Comparison of ENCODE assay signal across 8 cellular contexts in genomic region chr2:223943135-223943534, GRCh38. TPM values are rescaled to one million over a fixed set of nuclear protein-coding genes. Genes with fewer than 3 reads are reported as not detected.
DNase-seq lines count a peak whose midpoint lies in the region; ATAC-seq and TF ChIP-seq lines count a peak whose summit lies in the region.

No MANE protein-coding gene starts in this region.

- no peak overlapping the region for H3K4me2 ChIP-seq in neural cell (ENCODE audit: low read length)

- no peak overlapping the region for H2AFZ ChIP-seq in neural cell (ENCODE audit: low read depth, low read length)

- H3K9ac ChIP-seq in neural cell (ENCODE audit: low read length): no peak overlapping the region

- DNase-seq in BE2C: no peak
- no peak for DNase-seq in MG63
- DNase-seq in DMS 273 treated with DMSO at 0.1 percent for 48 hours (lab: John Stamatoyannopoulos, UW): no peak
- no peak for DNase-seq in COLO668 (lab: John Stamatoyannopoulos, UW; ENCODE audit: unreplicated experiment)

- peaks cover 19% of the 10 kb centered on the region for H3K79me2 ChIP-seq in neural cell (replicated peaks; ENCODE audit: insufficient read depth, low read length)

- H3K4me3 Mint-ChIP-seq in dendritic cell treated with granulocyte-macrophage colony-stimulating factor and Interleukin-4, amounts not matched to agents 40 ng/mL and 50 ng/mL, for 4 days: peak overlapping the region; percentile 99

- no peaks in the 10 kb centered on the region for H3K9me2 ChIP-seq in neural cell (ENCODE audit: insufficient read depth, low read length)

- H3K27me3 ChIP-seq in BE2C (no peaks in the 10 kb centered on the region), MG63 (no peaks in the 10 kb centered on the region), neural cell (ENCODE audit: insufficient read depth, low read depth, low read length) (no peaks in the 10 kb centered on the region)

- TF ChIP-seq EP300 in neural cell (conservative IDR thresholded peaks at IDR 0.05; ENCODE audit: poor library complexity, severe bottlenecking): no peak

- H3K9me3 ChIP-seq in BE2C: no peaks in the 10 kb centered on the region
- H3K9me3 ChIP-seq in MG63: no peaks in the 10 kb centered on the region; the same call in 1 of the 2 replicates
- no peaks in the 10 kb centered on the region for H3K9me3 ChIP-seq in neural cell (ENCODE audit: low read length)

- peaks cover 50% of the 10 kb centered on the region for H3K36me3 Mint-ChIP-seq in dendritic cell treated with granulocyte-macrophage colony-stimulating factor and Interleukin-4, amounts not matched to agents 40 ng/mL and 50 ng/mL, for 4 days (ENCODE audit: low read depth)

- TF ChIP-seq CTCF in BE2C (IDR thresholded peaks at IDR 0.05; ENCODE audit: low read depth, low read length) (no peak), neural cell (IDR thresholded peaks at IDR 0.05; ENCODE audit: poor library complexity, severe bottlenecking) (no peak)

- no peaks in the 10 kb centered on the region for H4K20me1 ChIP-seq in neural cell (ENCODE audit: insufficient read depth)

- no peak for ATAC-seq in GM19397 (IDR thresholded peaks at IDR 0.05; ENCODE audit: unreplicated experiment)
- no peak for ATAC-seq in GM19023 (IDR thresholded peaks at IDR 0.05; ENCODE audit: unreplicated experiment)

- H3K27ac ChIP-seq in neural cell (ENCODE audit: low read length): no peak overlapping the region

- H3K27ac Mint-ChIP-seq in dendritic cell treated with granulocyte-macrophage colony-stimulating factor and Interleukin-4, amounts not matched to agents 40 ng/mL and 50 ng/mL, for 4 days: peak overlapping the region; percentile 99

- peak overlapping the region; percentile 93 for H3K4me3 ChIP-seq in BE2C (ENCODE audit: low read depth, low read length)
- peak overlapping the region; percentile 84 for H3K4me3 ChIP-seq in MG63
- peak overlapping the region; percentile 96 for H3K4me3 ChIP-seq in neural cell (ENCODE audit: low read length)

- no peaks in the 10 kb centered on the region for H3K27me3 Mint-ChIP-seq in dendritic cell treated with granulocyte-macrophage colony-stimulating factor and Interleukin-4, amounts not matched to agents 40 ng/mL and 50 ng/mL, for 4 days

- TF ChIP-seq RAD21 in neural cell (conservative IDR thresholded peaks at IDR 0.05): no peak

- H3F3A ChIP-seq in neural cell (ENCODE audit: insufficient read depth, low read length, poor library complexity, severe bottlenecking): no peaks in the 10 kb centered on the region

- H3K9me3 Mint-ChIP-seq in dendritic cell treated with granulocyte-macrophage colony-stimulating factor and Interleukin-4, amounts not matched to agents 40 ng/mL and 50 ng/mL, for 4 days: peaks cover 10% of the 10 kb centered on the region

- peaks cover 7% of the 10 kb centered on the region; the same call in 1 of the 2 replicates for H3K4me1 ChIP-seq in BE2C

- H3K4me1 Mint-ChIP-seq in dendritic cell treated with granulocyte-macrophage colony-stimulating factor and Interleukin-4, amounts not matched to agents 40 ng/mL and 50 ng/mL, for 4 days (ENCODE audit: low read depth): peaks cover 19% of the 10 kb centered on the region

- H3K36me3 ChIP-seq in BE2C: no peaks in the 10 kb centered on the region; the same call in none of the 2 replicates
- no peaks in the 10 kb centered on the region for H3K36me3 ChIP-seq in MG63
- H3K36me3 ChIP-seq in neural cell (ENCODE audit: insufficient read depth, low read length): no peaks in the 10 kb centered on the region

- intact Hi-C loops in dendritic cell treated with granulocyte-macrophage colony-stimulating factor and Interleukin-4, amounts not matched to agents 40 ng/mL and 50 ng/mL, for 4 days (cut with micrococcal nuclease): no loop called here

TF ChIP-seq in neural cell, 6 proteins besides CTCF, POLR2A, EP300 and RAD21:
- TF ChIP-seq SMC3 (conservative IDR thresholded peaks at IDR 0.05; ENCODE audit: poor library complexity): no peak
- no peak for TF ChIP-seq EZH2 (IDR thresholded peaks at IDR 0.05; ENCODE audit: borderline replicate concordance, insufficient read depth, low read length, poor library complexity, severe bottlenecking)
- no peak for TF ChIP-seq POLR2AphosphoS5 (IDR thresholded peaks at IDR 0.05)
- TF ChIP-seq MXI1 (conservative IDR thresholded peaks at IDR 0.05; ENCODE audit: poor library complexity, severe bottlenecking): no peak
- TF ChIP-seq REST (IDR thresholded peaks at IDR 0.05; ENCODE audit: borderline replicate concordance): no peak
- no peak for TF ChIP-seq TAF1 (IDR thresholded peaks at IDR 0.05; ENCODE audit: low read depth)

RNA-seq across cellular contexts. Expression of gene WDFY1, which starts 2.0 kb away (rescaled TPM):
- polyA plus RNA-seq in BE2C (2012; ENCODE audit: insufficient read depth, insufficient read length, low read depth): 73.7 TPM
- total RNA-seq in MG63 (2014; rRNA removed; shearing (Covaris generic); ENCODE audit: low replicate concordance): 23.4 and 23.6 TPM in 2 replicates
- 49.4 and 51.2 TPM in 2 replicates for polyA plus RNA-seq in neural cell
- polyA minus RNA-seq in neural cell: 97.9 and 102 TPM in 2 replicates

RNA-seq across cellular contexts. Expression of gene MRPL44, which starts 14.1 kb away (rescaled TPM):
- polyA plus RNA-seq in BE2C (2012; ENCODE audit: insufficient read depth, insufficient read length, low read depth): 60.9 TPM
- 32.9 and 42.7 TPM in 2 replicates for total RNA-seq in MG63 (2014; rRNA removed; shearing (Covaris generic); ENCODE audit: low replicate concordance)
- 64.1 and 70.6 TPM in 2 replicates for polyA plus RNA-seq in neural cell
- 75.5 and 83.1 TPM in 2 replicates for polyA minus RNA-seq in neural cell
